Comparison of ENCODE assay signal across 19 cellular contexts in the genomic region with DNA sequence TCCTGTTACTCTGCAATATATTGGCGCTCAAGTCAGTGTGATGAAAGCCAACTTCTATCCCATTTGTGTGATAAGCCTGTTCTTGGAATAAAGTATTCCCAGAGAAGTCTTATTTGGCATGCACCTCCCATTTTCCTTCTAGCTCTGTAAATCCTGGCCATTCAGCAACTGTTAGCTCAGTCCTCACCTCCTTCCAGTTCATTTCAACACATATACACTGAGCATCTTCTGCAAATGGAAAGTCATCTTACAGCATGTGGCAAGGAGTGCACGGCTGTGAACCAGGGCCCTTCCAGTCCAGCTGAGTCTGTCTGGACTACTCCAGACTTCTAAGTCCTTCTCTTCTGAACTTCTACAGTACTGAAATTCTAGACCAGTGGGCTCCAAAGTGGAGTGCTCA.
"Had no signal": no experiment of that assay in that cellular context is flagged by ENCODE, and none has a peak within 500 bp of the region (broad histone marks: within the 10 kb centered on the region; RNA-seq: fewer than 3 reads in every experiment).

No MANE protein-coding gene starts in this region.

- H2AFZ ChIP-seq: hepatocyte had no signal

- H3K36me3 ChIP-seq: ascending aorta, ovary had no signal

- H3K27ac ChIP-seq: hepatocyte, ovary had no signal

- DNase-seq: activated CD4-positive, alpha-beta T cell treated with anti-CD3 and anti-CD28 coated beads, Interleukin-2, amount 50 U/mL, for 1 hour; activated CD8-positive, alpha-beta memory T cell treated with anti-CD3 and anti-CD28 coated beads for 24 hours; activated CD8-positive, alpha-beta memory T cell treated with anti-CD3 and anti-CD28 coated beads, Interleukin-2, amount 50 U/mL, for 48 hours; activated effector memory CD4-positive, alpha-beta T cell treated with Interleukin-2 at 50 U/mL for 16 hours; activated naive CD4-positive, alpha-beta T cell treated with anti-CD3 and anti-CD28 coated beads, Interleukin-2, amount 10 ng/mL, durations not matched to agents 7 days and 5 days; activated T-cell treated with anti-CD3 and anti-CD28 coated beads, Interleukin-2, amount 50 U/mL, for 48 hours; cortex of kidney; left colon; ovary; stimulated activated CD4-positive, alpha-beta T cell treated with anti-CD3 and anti-CD28 coated beads, Interleukin-12 subunit alpha, Interleukin-12 subunit beta, amount 100 ng/mL, for 4 hours; stimulated activated CD4-positive, alpha-beta T cell treated with anti-CD3 and anti-CD28 coated beads, Interleukin-1b, Interleukin-23, amount 100 ng/mL, for 48 hours; stimulated activated CD8-positive, alpha-beta memory T cell treated with anti-CD3 and anti-CD28 coated beads, Interleukin-4, amount 100 ng/mL, for 48 hours; stimulated activated naive CD4-positive, alpha-beta T cell; T-helper 1 cell; T1000 had no signal

- H3K4me2 ChIP-seq: hepatocyte had no signal

- H3K4me3 ChIP-seq: ascending aorta, hepatocyte, lung, ovary had no signal

- FAIRE-seq: islet of Langerhans had no signal

- H3K27me3 ChIP-seq: ascending aorta, hepatocyte, ovary had no signal

- H3K9me3 ChIP-seq: ascending aorta, ovary had no signal

- ATAC-seq: left colon had no signal
